ENCODE assay signal across 1 cellular context in genomic region chr3:14439501-14440167, GRCh38.
TF ChIP-seq lines count a peak whose summit lies in the region.

No MANE protein-coding gene starts in this region.

TF ChIP-seq in HEK293, 187 proteins besides CTCF, POLR2A, EP300 and RAD21 (continued from another document and continues in another):
- TF ChIP-seq INSM2 (tag by site-specific recombination; IDR thresholded peaks at IDR 0.05) (peak; percentile 84; the same call in 1 of the 2 replicates), WT1 (tag by site-specific recombination; IDR thresholded peaks at IDR 0.05) (peak; percentile 79), ZNF449 (tag by site-specific recombination; IDR thresholded peaks at IDR 0.05) (peak; percentile 12; the same call in 1 of the 2 replicates), HIC1 (tag by site-specific recombination; IDR thresholded peaks at IDR 0.05) (peak; percentile 94), KLF7 (tag by site-specific recombination; IDR thresholded peaks at IDR 0.05; ENCODE audit: borderline replicate concordance) (peak; percentile 44; the same call in 1 of the 2 replicates), ZNF335 (tag by site-specific recombination; conservative IDR thresholded peaks at IDR 0.05) (no peak; the same call in 1 of the 2 replicates), ZBTB20 (tag by site-specific recombination; IDR thresholded peaks at IDR 0.05) (peak; percentile 56; the same call in 1 of the 2 replicates), ZNF132 (tag by site-specific recombination; IDR thresholded peaks at IDR 0.05; ENCODE audit: borderline replicate concordance) (no peak), KLF17 (tag by site-specific recombination; IDR thresholded peaks at IDR 0.05) (no peak; the same call in none of the 2 replicates), ZNF366 (tag by site-specific recombination; conservative IDR thresholded peaks at IDR 0.05) (peak; percentile 85), ZIC2 (tag by site-specific recombination; IDR thresholded peaks at IDR 0.05) (peak; percentile 100), ZNF544 (tag by site-specific recombination; IDR thresholded peaks at IDR 0.05) (no peak), SP2 (tag by site-specific recombination; IDR thresholded peaks at IDR 0.05) (no peak), SALL2 (tag by site-specific recombination; IDR thresholded peaks at IDR 0.05; ENCODE audit: borderline replicate concordance) (no peak), ZNF133 (tag by site-specific recombination; IDR thresholded peaks at IDR 0.05) (no peak), ZNF274 (IDR thresholded peaks at IDR 0.05; ENCODE audit: low read length) (no peak), ZNF274 (tag by site-specific recombination; IDR thresholded peaks at IDR 0.05; ENCODE audit: borderline replicate concordance) (no peak), ELK4 (IDR thresholded peaks at IDR 0.05; ENCODE audit: borderline replicate concordance, low read depth, low read length) (no peak), ZNF600 (tag by site-specific recombination; IDR thresholded peaks at IDR 0.05) (peak; percentile 77), ZNF664 (tag by site-specific recombination; IDR thresholded peaks at IDR 0.05) (no peak), MZF1 (tag by site-specific recombination; IDR thresholded peaks at IDR 0.05; ENCODE audit: borderline replicate concordance) (peak; percentile 86), EGR2 (tag by site-specific recombination; IDR thresholded peaks at IDR 0.05; ENCODE audit: low read depth) (no peak), SP7 (tag by site-specific recombination; IDR thresholded peaks at IDR 0.05) (peak; percentile 99), MYNN (tag by site-specific recombination; IDR thresholded peaks at IDR 0.05; ENCODE audit: borderline replicate concordance) (no peak; the same call in 1 of the 2 replicates), ZNF629 (tag by site-specific recombination; IDR thresholded peaks at IDR 0.05) (peak; percentile 88), ZNF155 (tag by site-specific recombination; IDR thresholded peaks at IDR 0.05) (no peak), ZNF16 (tag by site-specific recombination; IDR thresholded peaks at IDR 0.05; ENCODE audit: low read depth) (no peak), ZFP3 (tag by site-specific recombination; IDR thresholded peaks at IDR 0.05; ENCODE audit: low read depth) (no peak), ZBTB21 (tag by site-specific recombination; IDR thresholded peaks at IDR 0.05) (peak; percentile 91), ZNF510 (tag by site-specific recombination; IDR thresholded peaks at IDR 0.05; ENCODE audit: insufficient replicate concordance) (no peak), ZNF239 (tag by site-specific recombination; IDR thresholded peaks at IDR 0.05) (no peak), ZSCAN23 (tag by site-specific recombination; IDR thresholded peaks at IDR 0.05) (peak; percentile 72; the same call in 1 of the 2 replicates), TRIM28 (IDR thresholded peaks at IDR 0.05; ENCODE audit: borderline replicate concordance, low read length) (no peak), ZNF48 (tag by site-specific recombination; IDR thresholded peaks at IDR 0.05) (no peak), GLIS1 (tag by site-specific recombination; IDR thresholded peaks at IDR 0.05) (peak; percentile 88), ZNF561 (tag by site-specific recombination; IDR thresholded peaks at IDR 0.05; ENCODE audit: borderline replicate concordance) (peak; percentile 95), ZNF639 (tag by site-specific recombination; IDR thresholded peaks at IDR 0.05) (peak; percentile 69), ZNF354C (tag by site-specific recombination; IDR thresholded peaks at IDR 0.05; ENCODE audit: borderline replicate concordance, low read depth) (no peak), ZNF776 (tag by site-specific recombination; IDR thresholded peaks at IDR 0.05; ENCODE audit: borderline replicate concordance) (no peak), ZXDB (tag by site-specific recombination; IDR thresholded peaks at IDR 0.05) (peak; percentile 83), ZNF621 (tag by site-specific recombination; IDR thresholded peaks at IDR 0.05) (no peak), GLI2 (tag by site-specific recombination; IDR thresholded peaks at IDR 0.05; ENCODE audit: borderline replicate concordance, low read depth) (peak; percentile 69; the same call in 1 of the 2 replicates), ZEB2 (tag by site-specific recombination; IDR thresholded peaks at IDR 0.05) (peak; percentile 97), ZNF292 (tag by site-specific recombination; IDR thresholded peaks at IDR 0.05; ENCODE audit: borderline replicate concordance, low read depth) (no peak), ZBTB7A (tag by site-specific recombination; IDR thresholded peaks at IDR 0.05; ENCODE audit: low read depth) (0 out of 2 replicates have a peak, but pooled peaks have one; percentile 59)
- TF ChIP-seq, protein P1, sequence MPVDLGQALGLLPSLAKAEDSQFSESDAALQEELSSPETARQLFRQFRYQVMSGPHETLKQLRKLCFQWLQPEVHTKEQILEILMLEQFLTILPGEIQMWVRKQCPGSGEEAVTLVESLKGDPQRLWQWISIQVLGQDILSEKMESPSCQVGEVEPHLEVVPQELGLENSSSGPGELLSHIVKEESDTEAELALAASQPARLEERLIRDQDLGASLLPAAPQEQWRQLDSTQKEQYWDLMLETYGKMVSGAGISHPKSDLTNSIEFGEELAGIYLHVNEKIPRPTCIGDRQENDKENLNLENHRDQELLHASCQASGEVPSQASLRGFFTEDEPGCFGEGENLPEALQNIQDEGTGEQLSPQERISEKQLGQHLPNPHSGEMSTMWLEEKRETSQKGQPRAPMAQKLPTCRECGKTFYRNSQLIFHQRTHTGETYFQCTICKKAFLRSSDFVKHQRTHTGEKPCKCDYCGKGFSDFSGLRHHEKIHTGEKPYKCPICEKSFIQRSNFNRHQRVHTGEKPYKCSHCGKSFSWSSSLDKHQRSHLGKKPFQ (tag by site-specific recombination; IDR thresholded peaks at IDR 0.05): peak; percentile 88
- TF ChIP-seq, protein P2, sequence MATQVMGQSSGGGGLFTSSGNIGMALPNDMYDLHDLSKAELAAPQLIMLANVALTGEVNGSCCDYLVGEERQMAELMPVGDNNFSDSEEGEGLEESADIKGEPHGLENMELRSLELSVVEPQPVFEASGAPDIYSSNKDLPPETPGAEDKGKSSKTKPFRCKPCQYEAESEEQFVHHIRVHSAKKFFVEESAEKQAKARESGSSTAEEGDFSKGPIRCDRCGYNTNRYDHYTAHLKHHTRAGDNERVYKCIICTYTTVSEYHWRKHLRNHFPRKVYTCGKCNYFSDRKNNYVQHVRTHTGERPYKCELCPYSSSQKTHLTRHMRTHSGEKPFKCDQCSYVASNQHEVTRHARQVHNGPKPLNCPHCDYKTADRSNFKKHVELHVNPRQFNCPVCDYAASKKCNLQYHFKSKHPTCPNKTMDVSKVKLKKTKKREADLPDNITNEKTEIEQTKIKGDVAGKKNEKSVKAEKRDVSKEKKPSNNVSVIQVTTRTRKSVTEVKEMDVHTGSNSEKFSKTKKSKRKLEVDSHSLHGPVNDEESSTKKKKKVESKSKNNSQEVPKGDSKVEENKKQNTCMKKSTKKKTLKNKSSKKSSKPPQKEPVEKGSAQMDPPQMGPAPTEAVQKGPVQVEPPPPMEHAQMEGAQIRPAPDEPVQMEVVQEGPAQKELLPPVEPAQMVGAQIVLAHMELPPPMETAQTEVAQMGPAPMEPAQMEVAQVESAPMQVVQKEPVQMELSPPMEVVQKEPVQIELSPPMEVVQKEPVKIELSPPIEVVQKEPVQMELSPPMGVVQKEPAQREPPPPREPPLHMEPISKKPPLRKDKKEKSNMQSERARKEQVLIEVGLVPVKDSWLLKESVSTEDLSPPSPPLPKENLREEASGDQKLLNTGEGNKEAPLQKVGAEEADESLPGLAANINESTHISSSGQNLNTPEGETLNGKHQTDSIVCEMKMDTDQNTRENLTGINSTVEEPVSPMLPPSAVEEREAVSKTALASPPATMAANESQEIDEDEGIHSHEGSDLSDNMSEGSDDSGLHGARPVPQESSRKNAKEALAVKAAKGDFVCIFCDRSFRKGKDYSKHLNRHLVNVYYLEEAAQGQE (tag by site-specific recombination; IDR thresholded peaks at IDR 0.05): no peak
- TF ChIP-seq, protein P3, sequence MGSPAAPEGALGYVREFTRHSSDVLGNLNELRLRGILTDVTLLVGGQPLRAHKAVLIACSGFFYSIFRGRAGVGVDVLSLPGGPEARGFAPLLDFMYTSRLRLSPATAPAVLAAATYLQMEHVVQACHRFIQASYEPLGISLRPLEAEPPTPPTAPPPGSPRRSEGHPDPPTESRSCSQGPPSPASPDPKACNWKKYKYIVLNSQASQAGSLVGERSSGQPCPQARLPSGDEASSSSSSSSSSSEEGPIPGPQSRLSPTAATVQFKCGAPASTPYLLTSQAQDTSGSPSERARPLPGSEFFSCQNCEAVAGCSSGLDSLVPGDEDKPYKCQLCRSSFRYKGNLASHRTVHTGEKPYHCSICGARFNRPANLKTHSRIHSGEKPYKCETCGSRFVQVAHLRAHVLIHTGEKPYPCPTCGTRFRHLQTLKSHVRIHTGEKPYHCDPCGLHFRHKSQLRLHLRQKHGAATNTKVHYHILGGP (tag by site-specific recombination; IDR thresholded peaks at IDR 0.05): no peak
- TF ChIP-seq, protein P4, sequence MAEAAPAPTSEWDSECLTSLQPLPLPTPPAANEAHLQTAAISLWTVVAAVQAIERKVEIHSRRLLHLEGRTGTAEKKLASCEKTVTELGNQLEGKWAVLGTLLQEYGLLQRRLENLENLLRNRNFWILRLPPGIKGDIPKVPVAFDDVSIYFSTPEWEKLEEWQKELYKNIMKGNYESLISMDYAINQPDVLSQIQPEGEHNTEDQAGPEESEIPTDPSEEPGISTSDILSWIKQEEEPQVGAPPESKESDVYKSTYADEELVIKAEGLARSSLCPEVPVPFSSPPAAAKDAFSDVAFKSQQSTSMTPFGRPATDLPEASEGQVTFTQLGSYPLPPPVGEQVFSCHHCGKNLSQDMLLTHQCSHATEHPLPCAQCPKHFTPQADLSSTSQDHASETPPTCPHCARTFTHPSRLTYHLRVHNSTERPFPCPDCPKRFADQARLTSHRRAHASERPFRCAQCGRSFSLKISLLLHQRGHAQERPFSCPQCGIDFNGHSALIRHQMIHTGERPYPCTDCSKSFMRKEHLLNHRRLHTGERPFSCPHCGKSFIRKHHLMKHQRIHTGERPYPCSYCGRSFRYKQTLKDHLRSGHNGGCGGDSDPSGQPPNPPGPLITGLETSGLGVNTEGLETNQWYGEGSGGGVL (tag by site-specific recombination; IDR thresholded peaks at IDR 0.05): peak; percentile 92
